Comparison of ENCODE assay signal across 4 cellular contexts in the genomic region with DNA sequence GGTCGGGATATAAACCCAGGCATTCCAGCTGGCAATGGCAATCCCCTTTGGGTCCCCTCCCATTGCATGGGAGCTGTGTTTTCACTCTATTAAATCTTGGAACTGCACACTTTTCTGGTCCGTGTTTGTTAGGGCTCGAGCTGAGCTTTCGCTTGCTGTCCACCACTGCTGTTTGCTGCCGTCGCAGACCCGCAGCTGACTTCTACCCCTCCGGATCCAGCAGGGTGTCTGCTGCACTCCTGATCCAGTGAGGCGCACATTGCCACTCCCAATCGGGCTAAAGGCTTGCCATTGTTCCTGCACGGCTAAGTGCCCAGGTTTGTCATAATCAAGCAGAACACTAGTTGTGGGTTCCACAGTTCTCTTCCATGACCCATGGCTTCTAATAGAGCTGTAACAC.
"Had no signal": no experiment of that assay in that cellular context is flagged by ENCODE, and none has a peak within 500 bp of the region (broad histone marks: within the 10 kb centered on the region; RNA-seq: fewer than 3 reads in every experiment).

No MANE protein-coding gene starts in this region.

- DNase-seq: H9, HCEC 1CT, IMR-90 had no signal

- H3K4me2 ChIP-seq: GM23338 had no signal

- H3K4me3 ChIP-seq: GM23338 had no signal

- H2AFZ ChIP-seq: GM23338 had no signal
